Comparison of ENCODE assay signal across 9 cellular contexts in the genomic region with DNA sequence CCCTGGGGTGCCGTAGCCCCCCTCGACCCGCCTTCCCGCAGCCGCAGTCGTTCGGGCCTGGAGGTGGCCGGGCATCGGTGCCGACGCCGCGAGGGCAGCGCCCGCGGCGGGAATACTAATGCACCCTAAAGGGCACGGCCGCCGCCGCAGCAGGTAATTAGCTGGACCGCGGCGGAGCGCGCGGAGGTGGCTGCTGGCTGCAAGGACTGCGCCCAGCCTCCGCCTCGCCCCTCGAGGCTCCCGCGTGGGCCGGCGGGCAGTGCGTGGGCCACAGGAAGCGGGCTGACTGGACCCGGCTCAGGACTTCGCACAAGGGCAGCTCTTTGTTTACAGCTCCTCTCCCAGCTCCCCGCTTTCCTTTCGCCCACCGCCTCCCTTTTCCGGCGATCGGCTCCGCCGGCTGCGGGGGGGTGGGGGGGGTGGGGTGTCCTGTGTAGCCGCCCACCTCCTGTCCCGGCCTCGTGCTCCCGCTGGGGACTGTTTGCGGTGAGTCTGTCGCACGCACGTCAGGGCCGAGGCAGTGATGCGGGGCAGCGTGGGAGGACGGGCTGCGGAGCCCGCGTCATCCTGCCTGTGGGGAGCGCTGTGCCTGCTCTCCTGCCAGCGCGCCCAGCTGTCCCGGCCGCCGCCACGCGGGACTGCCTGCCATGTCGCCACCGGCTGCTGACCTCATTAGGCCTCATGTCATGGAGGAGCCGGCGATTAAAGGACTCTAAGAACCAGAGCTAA. TPM values are rescaled to one million over a fixed set of nuclear protein-coding genes. Genes with fewer than 3 reads are reported as not detected.
DNase-seq lines count a peak whose midpoint lies in the region; ATAC-seq and TF ChIP-seq lines count a peak whose summit lies in the region.
"Had no signal": no experiment of that assay in that cellular context is flagged by ENCODE, and none has a peak within 500 bp of the region (broad histone marks: within the 10 kb centered on the region; RNA-seq: fewer than 3 reads in every experiment).

No MANE protein-coding gene starts in this region.

- ATAC-seq in HG02642 (IDR thresholded peaks at IDR 0.05; ENCODE audit: poor library complexity, unreplicated experiment), result peak; percentile 66

- no peaks in the 10 kb centered on the region for H3K36me3 Mint-ChIP-seq in neural crest cell (ENCODE audit: low read depth)

- H3K27ac Mint-ChIP-seq in neural crest cell (ENCODE audit: unreplicated experiment), result no peak overlapping the region

- H3K4me1 Mint-ChIP-seq in neural crest cell, result peaks cover 36% of the 10 kb centered on the region

- DNase-seq in activated T-cell treated with anti-CD3 and anti-CD28 coated beads for 48 hours (ENCODE audit: low read depth) (peak; percentile 50), UCSD-AML1 (lab: John Stamatoyannopoulos, UW; ENCODE audit: unreplicated experiment) (peak; percentile 32), fibroblast of peridontal ligament (ENCODE audit: extremely low read depth) (peak; percentile 13), neural crest cell (ENCODE audit: low read depth, low spot score) (peak; percentile 48), NAMALWA (ENCODE audit: low spot score) (no peak)
- no peak for DNase-seq in activated T-cell treated with anti-CD3 and anti-CD28 coated beads, Interleukin-2, amount 50 U/mL, for 1 hour

- peaks cover 27% of the 10 kb centered on the region for H3K27me3 Mint-ChIP-seq in neural crest cell (ENCODE audit: low read depth)

- no peaks in the 10 kb centered on the region for H3K9me3 Mint-ChIP-seq in neural crest cell

- TF ChIP-seq CTCF in neural crest cell (conservative IDR thresholded peaks at IDR 0.05), result peak; percentile 28

- H3K4me1 ChIP-seq in urinary bladder (ENCODE audit: insufficient read depth), result no peaks in the 10 kb centered on the region

- WGBS in urinary bladder, result 2% methylated on average over 75 of the region's 75 CpGs

- H3K36me3 ChIP-seq in urinary bladder (ENCODE audit: insufficient read depth), result no peaks in the 10 kb centered on the region

- no peak overlapping the region for H3K27ac ChIP-seq in urinary bladder (ENCODE audit: low read depth)
- H3K27ac ChIP-seq: epithelial cell of prostate had no signal

- peak overlapping the region; percentile 36 for H3K4me3 ChIP-seq in urinary bladder (ENCODE audit: low read depth, low read length)

- H3K4me3 Mint-ChIP-seq in neural crest cell, result peak overlapping the region; percentile 54

RNA-seq across cellular contexts. Expression of a gene that starts 53.2 kb away (rescaled TPM):
- total RNA-seq in neural crest cell (0.86 and 0.89 TPM in 2 replicates), urinary bladder (0.37 TPM)
- 0.05 TPM for polyA plus RNA-seq in urinary bladder

Comparison
In these comparisons a context has a peak if more than half of its experiments do, and no peak if none do; other contexts are left out.
1. DNase-seq: peak in activated T-cell treated with anti-CD3 and anti-CD28 coated beads for 48 hours (single experiment), UCSD-AML1 (single experiment), fibroblast of peridontal ligament (single experiment) and neural crest cell (single experiment); none in activated T-cell treated with anti-CD3 and anti-CD28 coated beads, Interleukin-2, amount 50 U/mL, for 1 hour (single experiment) and NAMALWA (single experiment).